ENCODE assay signal across 10 cellular contexts in the genomic region with DNA sequence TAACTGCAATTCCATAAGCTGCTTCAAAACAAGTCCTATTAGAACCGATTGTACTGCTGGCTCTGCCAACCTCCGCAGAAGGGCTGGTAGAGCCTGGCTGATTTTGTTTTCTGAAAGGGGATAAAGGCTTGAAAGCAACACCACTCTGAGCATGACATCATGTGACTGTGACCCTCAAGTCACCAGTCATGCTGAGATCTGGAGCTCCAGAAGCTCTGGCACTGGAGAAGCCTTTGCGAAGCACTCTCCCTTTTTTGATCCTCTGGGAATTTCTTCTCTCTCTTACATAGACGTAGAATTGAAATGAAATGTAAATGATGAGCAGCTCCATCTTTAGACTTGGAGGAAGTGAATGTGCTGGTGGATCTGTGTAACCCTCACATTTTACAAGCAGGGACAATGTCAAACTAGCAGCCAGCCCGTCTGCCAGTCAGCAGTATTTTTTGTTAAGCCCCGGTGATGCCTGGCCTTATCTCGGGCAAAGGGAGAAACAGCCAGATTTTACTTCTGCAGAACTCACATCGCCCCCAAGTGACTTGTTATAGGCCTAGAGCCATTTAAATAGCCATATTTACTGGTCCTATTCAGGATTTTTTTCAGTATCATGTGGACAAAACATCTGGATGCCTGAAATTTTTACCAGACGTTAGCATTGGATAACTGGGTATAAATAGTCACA.
A peak's percentile ranks its signal among the peaks of the same experiment; 100 is the strongest.
DNase-seq lines count a peak whose midpoint lies in the region; ATAC-seq and TF ChIP-seq lines count a peak whose summit lies in the region.
"Had no signal": no experiment of that assay in that cellular context is flagged by ENCODE, and none has a peak within 500 bp of the region (broad histone marks: within the 10 kb centered on the region; RNA-seq: fewer than 3 reads in every experiment).

No MANE protein-coding gene starts in this region.

- DNase-seq in GM03348 (ENCODE audit: low spot score): peak; percentile 7
- DNase-seq in RKO (ENCODE audit: low spot score): peak; percentile 2
- peak; percentile 30 for DNase-seq in fibroblast of villous mesenchyme (ENCODE audit: low read depth)
- DNase-seq in osteoblast (ENCODE audit: insufficient read length, low spot score, missing footprints): no peak
- DNase-seq in esophagus muscularis mucosa (ENCODE audit: extremely low spot score): no peak
- no peak for DNase-seq in NCI-H69 (lab: John Stamatoyannopoulos, UW)
- no peak for DNase-seq in SKM-1 (lab: John Stamatoyannopoulos, UW; ENCODE audit: unreplicated experiment)
- DNase-seq: activated CD4-positive, alpha-beta memory T cell treated with anti-CD3 and anti-CD28 coated beads, Interleukin-2, amount 10 ng/mL, durations not matched to agents 7 days and 5 days; GF-D8 had no signal

- no peak for ATAC-seq in HG03196 (IDR thresholded peaks at IDR 0.05; ENCODE audit: unreplicated experiment)

- H3K27ac ChIP-seq in osteoblast (ENCODE audit: low read depth, low read length): no peak overlapping the region
- H3K27ac ChIP-seq in esophagus muscularis mucosa (replicated peaks in 1 of 4): no peak overlapping the region

- no peaks in the 10 kb centered on the region for H3K36me3 ChIP-seq in osteoblast (ENCODE audit: insufficient read depth, low read length)
- no peaks in the 10 kb centered on the region for H3K36me3 ChIP-seq in esophagus muscularis mucosa

- H3K4me1 ChIP-seq in osteoblast (ENCODE audit: insufficient read depth, low read length): no peaks in the 10 kb centered on the region
- H3K4me1 ChIP-seq in esophagus muscularis mucosa: peaks cover 0 to 19% (median 7%) of the 10 kb centered on the region in 4 donors

- WGBS in esophagus muscularis mucosa: 60% methylated on average over 9 of the region's 9 CpGs

- H3K27me3 ChIP-seq in osteoblast (ENCODE audit: insufficient read depth, low read length): no peaks in the 10 kb centered on the region
- no peaks in the 10 kb centered on the region for H3K27me3 ChIP-seq in esophagus muscularis mucosa

- no peaks in the 10 kb centered on the region for H3K79me2 ChIP-seq in osteoblast (ENCODE audit: insufficient read depth, low read length)

- TF ChIP-seq EP300 in esophagus muscularis mucosa (IDR thresholded peaks at IDR 0.05): no peak

- H3K4me2 ChIP-seq in osteoblast (ENCODE audit: insufficient read depth, low read length): peak overlapping the region; percentile 56

- peak; percentile 21 for TF ChIP-seq CTCF in fibroblast of villous mesenchyme (IDR thresholded peaks at IDR 0.05; ENCODE audit: insufficient read depth, low read depth, low read length)
- TF ChIP-seq CTCF in osteoblast (IDR thresholded peaks at IDR 0.05; ENCODE audit: extremely low read depth, low read depth, low read length): peak; percentile 37
- no peak for TF ChIP-seq CTCF in esophagus muscularis mucosa (IDR thresholded peaks at IDR 0.05)

- no peak for TF ChIP-seq POLR2A in esophagus muscularis mucosa (IDR thresholded peaks at IDR 0.05; ENCODE audit: low read depth)

- no peak overlapping the region for H3K4me3 ChIP-seq in fibroblast of villous mesenchyme (ENCODE audit: low read depth, low read length)
- no peak overlapping the region for H3K4me3 ChIP-seq in osteoblast (ENCODE audit: insufficient read depth, low read length)
- H3K4me3 ChIP-seq in esophagus muscularis mucosa: no peak overlapping the region

- intact Hi-C loops in esophagus muscularis mucosa (cut with DNase I): loop anchor here (5.0 kb wide), 1 partner anchor 116 kb away; no protein-coding TSS in a partner anchor

- no peaks in the 10 kb centered on the region for H4K20me1 ChIP-seq in osteoblast (ENCODE audit: insufficient read depth, low read length)

- H2AFZ ChIP-seq in osteoblast (ENCODE audit: low read length): peak overlapping the region; percentile 53

- no peaks in the 10 kb centered on the region for H3K9me3 ChIP-seq in osteoblast (ENCODE audit: low read depth, low read length)
- no peaks in the 10 kb centered on the region for H3K9me3 ChIP-seq in esophagus muscularis mucosa

Comparison
In these comparisons a context has a peak if more than half of its experiments do, and no peak if none do; other contexts are left out.
1. DNase-seq: peak in GM03348 (single experiment), RKO (single experiment) and fibroblast of villous mesenchyme (single experiment); none in osteoblast (single experiment), esophagus muscularis mucosa (single experiment), NCI-H69 (single experiment) and SKM-1 (single experiment).
2. CTCF ChIP-seq: peak in fibroblast of villous mesenchyme (single experiment) and osteoblast (single experiment); none in esophagus muscularis mucosa (0 of 3).